In the genomic region with DNA sequence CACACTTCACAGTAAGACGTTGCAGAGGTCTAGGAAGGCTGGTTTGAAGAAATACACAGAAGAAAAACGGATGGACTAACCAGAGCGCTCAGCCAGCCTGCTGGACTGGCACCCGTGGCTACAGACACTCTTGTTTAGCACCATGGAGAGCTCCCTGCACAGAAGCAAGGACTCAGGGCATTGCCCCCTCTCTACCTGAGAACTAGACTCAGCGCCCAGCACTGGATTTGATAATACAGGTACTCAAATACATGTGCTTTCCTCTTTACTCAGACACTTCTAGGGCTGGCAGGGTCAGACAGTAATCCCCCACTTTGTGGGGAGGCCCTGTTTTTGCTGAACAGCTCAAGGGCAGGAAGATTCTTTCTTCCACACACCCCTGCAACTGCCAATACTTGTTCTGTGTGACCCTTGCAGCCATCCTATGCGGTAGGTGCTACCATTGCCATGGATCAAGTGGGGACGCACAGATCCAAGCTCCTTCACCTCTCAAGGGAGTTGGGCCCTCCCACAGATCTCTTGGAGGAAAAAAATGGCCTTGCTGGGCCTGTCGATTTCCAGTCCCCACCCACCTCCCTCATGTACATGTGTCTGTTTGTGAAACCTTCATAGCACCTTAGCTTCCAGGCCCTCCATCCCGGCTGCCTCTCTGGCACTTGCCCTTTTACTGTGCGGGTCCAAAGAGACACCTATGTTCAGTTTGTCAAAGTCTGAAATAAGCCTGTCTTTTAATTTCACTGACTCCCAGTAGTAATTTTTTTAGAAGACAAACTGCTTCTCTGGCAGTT, we compare ENCODE assay signal across 1 cellular context.
TF ChIP-seq lines count a peak whose summit lies in the region.

No MANE protein-coding gene starts in this region.

TF ChIP-seq in IMR-90, 13 proteins besides CTCF, POLR2A, EP300 and RAD21:
- peak; percentile 65; the same call in 1 of the 2 replicates for TF ChIP-seq MXI1 (IDR thresholded peaks at IDR 0.05; ENCODE audit: borderline replicate concordance, low read depth, low read length)
- TF ChIP-seq CHD1 (IDR thresholded peaks at IDR 0.05; ENCODE audit: low read depth, low read length), result no peak
